14 cellular contexts compared by ENCODE assay signal in genomic region chr6:80287607-80288006, GRCh38.
DNase-seq lines count a peak whose midpoint lies in the region; ATAC-seq and TF ChIP-seq lines count a peak whose summit lies in the region.
"Had no signal": no experiment of that assay in that cellular context is flagged by ENCODE, and none has a peak within 500 bp of the region (broad histone marks: within the 10 kb centered on the region; RNA-seq: fewer than 3 reads in every experiment).

No MANE protein-coding gene starts in this region.

- in situ Hi-C loops in mammary epithelial cell (cut with MboI; ENCODE audit: low sequenced_read_pairs in 2 of 2) = no loop called here

- H3K27me3 ChIP-seq in mammary epithelial cell (ENCODE audit: insufficient read depth, low read length) (no peaks in the 10 kb centered on the region), breast epithelium (no peaks in the 10 kb centered on the region), mesenchymal stem cell (ENCODE audit: control insufficient read depth in 1 of 2, insufficient read depth in 1 of 2, low read length in 2 of 2) (no peaks in the 10 kb centered on the region), psoas muscle (ENCODE audit: insufficient read depth in 3 of 3, low read length in 2 of 3) (no peaks in the 10 kb centered on the region)
- H3K27me3 ChIP-seq: BLaER1 treated with 17β-estradiol and CSF1 and Interleukin-3, amounts not matched to agents 10 nM and 100 nM had no signal

- H4K91ac ChIP-seq in mesenchymal stem cell (ENCODE audit: low read length) = no peak overlapping the region

- CTCF ChIA-PET in mammary epithelial cell (lab: Charles Lee; ENCODE audit: low non-redundant PET) (no interaction called here), WTC11 (lab: Charles Lee) (interaction anchor here (0.8 kb wide), 1 partner anchor 236 kb away, joined by 3 read pairs; no protein-coding TSS in a partner anchor)

- no peak overlapping the region for H3K4me3 Mint-ChIP-seq in WTC11
- no peak overlapping the region for H3K4me3 Mint-ChIP-seq in endothelial cell (ENCODE audit: unreplicated experiment)
- H3K4me3 Mint-ChIP-seq: CD4-positive, CD25-positive, alpha-beta regulatory T cell had no signal

- no peak overlapping the region for H2BK5ac ChIP-seq in mesenchymal stem cell (ENCODE audit: low read depth, low read length, poor library complexity, severe bottlenecking)

- H3K23ac ChIP-seq in mesenchymal stem cell (ENCODE audit: low read length in 2 of 2) = no peak overlapping the region

- no peak overlapping the region for H2BK15ac ChIP-seq in mesenchymal stem cell (ENCODE audit: low read depth, poor library complexity, severe bottlenecking)

- ATAC-seq in WTC11 (no peak), psoas muscle (no peak)
- ATAC-seq: HCT116 had no signal

- H3K36me3 ChIP-seq in mammary epithelial cell (ENCODE audit: insufficient read depth, low read length) = no peaks in the 10 kb centered on the region
- H3K36me3 ChIP-seq in breast epithelium = no peaks in the 10 kb centered on the region
- peaks cover 0 to 6% of the 10 kb centered on the region in 2 experiments for H3K36me3 ChIP-seq in mesenchymal stem cell (ENCODE audit: control insufficient read depth in 1 of 2, insufficient read depth in 2 of 2, low read depth in 1 of 2, low read length in 2 of 2)
- no peaks in the 10 kb centered on the region for H3K36me3 ChIP-seq in psoas muscle (ENCODE audit: insufficient read depth in 1 of 2, low read depth in 1 of 2)
- H3K36me3 ChIP-seq: BLaER1 treated with 17β-estradiol and CSF1 and Interleukin-3, amounts not matched to agents 10 nM and 100 nM had no signal

- H2AFZ ChIP-seq in mammary epithelial cell (ENCODE audit: low read depth, low read length) (peak overlapping the region; percentile 67), mesenchymal stem cell (ENCODE audit: low read depth, low read length) (no peak overlapping the region)

- DNase-seq in mammary epithelial cell = no peak
- no peak for DNase-seq in breast epithelium (ENCODE audit: low spot score in 2 of 2)
- no peak for DNase-seq in WTC11 (ENCODE audit: low spot score)
- no peak for DNase-seq in mesenchymal stem cell
- no peak for DNase-seq in psoas muscle
- no peak for DNase-seq in NOMO-1 treated with DMSO at 0.1 percent for 48 hours (lab: John Stamatoyannopoulos, UW; ENCODE audit: unreplicated experiment)
- DNase-seq in endothelial cell (ENCODE audit: low spot score) = no peak
- DNase-seq: 8988T; AML-193; CD4-positive, CD25-positive, alpha-beta regulatory T cell; DMS53; GF-D8 had no signal

- H3K79me1 ChIP-seq in mesenchymal stem cell (replicated peaks; ENCODE audit: low read length, poor library complexity, severe bottlenecking) = peaks cover 2% of the 10 kb centered on the region

- TF ChIP-seq POLR2A in breast epithelium (IDR thresholded peaks at IDR 0.05) = no peak

- H3K27me3 Mint-ChIP-seq in WTC11 (ENCODE audit: low read depth) (no peaks in the 10 kb centered on the region), endothelial cell (ENCODE audit: unreplicated experiment) (peaks cover 2% of the 10 kb centered on the region)
- H3K27me3 Mint-ChIP-seq: CD4-positive, CD25-positive, alpha-beta regulatory T cell had no signal

- no peak overlapping the region for H2BK120ac ChIP-seq in mesenchymal stem cell (ENCODE audit: low read depth, low read length)

- H3K9ac ChIP-seq in mammary epithelial cell (ENCODE audit: insufficient read depth, low read length) = no peak overlapping the region
- H3K9ac ChIP-seq in mesenchymal stem cell (ENCODE audit: low read length) = no peak overlapping the region
- H3K9ac ChIP-seq: BLaER1 treated with 17β-estradiol and CSF1 and Interleukin-3, amounts not matched to agents 10 nM and 100 nM had no signal

- no peak overlapping the region for H3K27ac ChIP-seq in mammary epithelial cell (ENCODE audit: insufficient read depth, low read depth, low read length)
- H3K27ac ChIP-seq in breast epithelium = no peak overlapping the region
- no peak overlapping the region for H3K27ac ChIP-seq in mesenchymal stem cell (ENCODE audit: low read length, poor library complexity, severe bottlenecking)
- H3K27ac ChIP-seq in psoas muscle = no peak overlapping the region
- H3K27ac ChIP-seq: BLaER1 treated with 17β-estradiol and CSF1 and Interleukin-3, amounts not matched to agents 10 nM and 100 nM had no signal

- intact Hi-C loops in mammary epithelial cell (cut with micrococcal nuclease) = no loop called here
- intact Hi-C loops in breast epithelium (cut with DNase I; ENCODE audit: low total_unique reads) = no loop called here
- intact Hi-C loops in psoas muscle (cut with DNase I) = no loop called here

- peaks cover 22% of the 10 kb centered on the region for H3K9me3 Mint-ChIP-seq in WTC11
- H3K9me3 Mint-ChIP-seq in endothelial cell (ENCODE audit: unreplicated experiment) = peaks cover 5% of the 10 kb centered on the region

- no peaks in the 10 kb centered on the region for H3K79me2 ChIP-seq in mammary epithelial cell (ENCODE audit: insufficient read depth, low read length)

- H3K4me1 Mint-ChIP-seq in WTC11 (peaks cover 6% of the 10 kb centered on the region), endothelial cell (ENCODE audit: unreplicated experiment) (no peaks in the 10 kb centered on the region)
- H3K4me1 Mint-ChIP-seq: CD4-positive, CD25-positive, alpha-beta regulatory T cell had no signal

- no peak for TF ChIP-seq CTCF in mammary epithelial cell (conservative IDR thresholded peaks at IDR 0.05 in 1 of 2, IDR thresholded peaks at IDR 0.05 in 1 of 2; ENCODE audit: extremely low read depth in 1 of 2, insufficient read depth in 1 of 2, low read depth in 1 of 2, low read length in 2 of 2)
- no peak for TF ChIP-seq CTCF in breast epithelium (IDR thresholded peaks at IDR 0.05)
- TF ChIP-seq CTCF in WTC11 (IDR thresholded peaks at IDR 0.05) = no peak
- no peak for TF ChIP-seq CTCF in psoas muscle (IDR thresholded peaks at IDR 0.05)
- no peak for TF ChIP-seq CTCF in endothelial cell (IDR thresholded peaks at IDR 0.05; ENCODE audit: unreplicated experiment)

- H2AK5ac ChIP-seq in mesenchymal stem cell (ENCODE audit: low read length, severe bottlenecking) = no peak overlapping the region

- 43% methylated on average over 3 of the region's 3 CpGs for WGBS in mammary epithelial cell (ENCODE audit: low coverage, missing lambda C conversion rate)
- 86% methylated on average over 2 of the region's 3 CpGs for WGBS in mesenchymal stem cell
- WGBS in psoas muscle, 3 donors = 94 to 95% (median 94%) methylated on average over 3 of the region's 3 CpGs

- H3K4me3 ChIP-seq in mammary epithelial cell (replicated peaks in 1 of 3; ENCODE audit: insufficient read depth in 1 of 3, low read depth in 2 of 3, low read length in 3 of 3) (no peak overlapping the region), breast epithelium (no peak overlapping the region), mesenchymal stem cell (ENCODE audit: insufficient read depth in 1 of 2, low read depth in 1 of 2, low read length in 2 of 2) (no peak overlapping the region), psoas muscle (no peak overlapping the region)
- H3K4me3 ChIP-seq: BLaER1 treated with 17β-estradiol and CSF1 and Interleukin-3, amounts not matched to agents 10 nM and 100 nM had no signal

- H3K27ac Mint-ChIP-seq in WTC11 (peak overlapping the region; percentile 68; the same call in 1 of the 2 replicates), endothelial cell (ENCODE audit: unreplicated experiment) (no peak overlapping the region)
- H3K27ac Mint-ChIP-seq: CD4-positive, CD25-positive, alpha-beta regulatory T cell had no signal

- no peaks in the 10 kb centered on the region for H3K4me1 ChIP-seq in mammary epithelial cell (ENCODE audit: insufficient read depth, low read length)
- H3K4me1 ChIP-seq in breast epithelium = no peaks in the 10 kb centered on the region
- no peaks in the 10 kb centered on the region for H3K4me1 ChIP-seq in mesenchymal stem cell (ENCODE audit: control insufficient read depth, insufficient read depth, low read depth, low read length)
- H3K4me1 ChIP-seq in psoas muscle = no peaks in the 10 kb centered on the region
- H3K4me1 ChIP-seq: BLaER1 treated with 17β-estradiol and CSF1 and Interleukin-3, amounts not matched to agents 10 nM and 100 nM had no signal

- peak overlapping the region in 1 of 2 experiments; percentile 49 for H3K4ac ChIP-seq in mesenchymal stem cell (ENCODE audit: low read depth in 1 of 2, low read length in 2 of 2)

- H3K9me3 ChIP-seq in mammary epithelial cell (replicated peaks; ENCODE audit: insufficient read depth, low read length) (no peaks in the 10 kb centered on the region), breast epithelium (peaks cover 0 to under 1% of the 10 kb centered on the region in 2 donors), mesenchymal stem cell (ENCODE audit: control insufficient read depth, low read length) (no peaks in the 10 kb centered on the region), psoas muscle (no peaks in the 10 kb centered on the region)

- H4K8ac ChIP-seq in mesenchymal stem cell (ENCODE audit: low read length) = peak overlapping the region; percentile 87

- H4K20me1 ChIP-seq in mammary epithelial cell (ENCODE audit: insufficient read depth, low read length) = no peaks in the 10 kb centered on the region
- H4K20me1 ChIP-seq: BLaER1 treated with 17β-estradiol and CSF1 and Interleukin-3, amounts not matched to agents 10 nM and 100 nM had no signal

- no peak overlapping the region for H3K4me2 ChIP-seq in mammary epithelial cell (ENCODE audit: insufficient read depth, low read depth, low read length)
- no peak overlapping the region for H3K4me2 ChIP-seq in mesenchymal stem cell (ENCODE audit: low read length, poor library complexity, severe bottlenecking)
- H3K4me2 ChIP-seq: BLaER1 treated with 17β-estradiol and CSF1 and Interleukin-3, amounts not matched to agents 10 nM and 100 nM had no signal

- no peak overlapping the region for H3K18ac ChIP-seq in mesenchymal stem cell (ENCODE audit: low read depth in 1 of 2, low read length in 2 of 2)

- POLR2A ChIA-PET in WTC11 (lab: Charles Lee) = no interaction called here

- H3K14ac ChIP-seq in mesenchymal stem cell (ENCODE audit: low read length in 2 of 2) = no peak overlapping the region

- BruUV-seq in mammary epithelial cell (replicated peaks; lab: Mats Ljungman, UMichigan) = no TSS peak

- dilution Hi-C loops in mammary epithelial cell (cut with HindIII; ENCODE audit: low sequenced_read_pairs) = no loop called here

- H3K36me3 Mint-ChIP-seq in WTC11 (peaks cover 22% of the 10 kb centered on the region), endothelial cell (ENCODE audit: low read depth, unreplicated experiment) (peaks cover 10% of the 10 kb centered on the region)

- no peak overlapping the region for H2BK12ac ChIP-seq in mesenchymal stem cell (ENCODE audit: low read length in 2 of 2)

TF ChIP-seq in WTC11, 78 proteins besides CTCF, POLR2A, EP300 and RAD21 (continues in another document):
- TF ChIP-seq MYBL2 (CRISPR knock-in tag; IDR thresholded peaks at IDR 0.05) = no peak
